17 cellular contexts compared by ENCODE assay signal in genomic region chr2:130185896-130186295, GRCh38. TPM values are rescaled to one million over a fixed set of nuclear protein-coding genes. Genes with fewer than 3 reads are reported as not detected.
DNase-seq lines count a peak whose midpoint lies in the region; ATAC-seq and TF ChIP-seq lines count a peak whose summit lies in the region.
"Had no signal": no experiment of that assay in that cellular context is flagged by ENCODE, and none has a peak within 500 bp of the region (broad histone marks: within the 10 kb centered on the region; RNA-seq: fewer than 3 reads in every experiment).

No MANE protein-coding gene starts in this region.

- 48 to 57% methylated on average over 4 of the region's 4 CpGs for WGBS in heart right ventricle, 2 donors
- 85% methylated on average over 2 of the region's 4 CpGs for WGBS in esophagus squamous epithelium, 2 donors

- peaks cover 12% of the 10 kb centered on the region for H3K27me3 Mint-ChIP-seq in glutamatergic neuron (ENCODE audit: unreplicated experiment)

- intact Hi-C loops in left ventricle myocardium inferior (cut with micrococcal nuclease): no loop called here
- intact Hi-C loops in heart right ventricle (cut with DNase I): loop anchor here in 3 of 10 donors (10.0 kb wide), 3 partner anchors 139 to 1299 kb away; no protein-coding TSS in a partner anchor
- intact Hi-C loops in esophagus squamous epithelium (cut with DNase I): loop anchor here (5.0 kb wide), 1 partner anchor 1301 kb away; no protein-coding TSS in a partner anchor

- peaks cover 2% of the 10 kb centered on the region for H3K36me3 ChIP-seq in left ventricle myocardium inferior
- H3K36me3 ChIP-seq in heart right ventricle: peaks cover 0 to 17% (median 0%) of the 10 kb centered on the region in 9 donors
- peaks cover 0 to 41% (median 0%) of the 10 kb centered on the region in 3 donors for H3K36me3 ChIP-seq in esophagus squamous epithelium
- H3K36me3 ChIP-seq: BE2C had no signal

- H3K4me1 Mint-ChIP-seq in glutamatergic neuron (ENCODE audit: low read depth, unreplicated experiment): peaks cover 18% of the 10 kb centered on the region
- peaks cover 22% of the 10 kb centered on the region for H3K4me1 Mint-ChIP-seq in stimulated activated effector memory CD8-positive, alpha-beta T cell treated with anti-CD3 and anti-CD28 coated beads, Interleukin-12 subunit alpha, Interleukin-12 subunit beta, amount 100 ng/mL, for 72 hours

- no peak for TF ChIP-seq POLR2A in esophagus squamous epithelium (IDR thresholded peaks at IDR 0.05)

- H3K4me3 ChIP-seq in left ventricle myocardium inferior: no peak overlapping the region
- no peak overlapping the region for H3K4me3 ChIP-seq in heart right ventricle
- no peak overlapping the region for H3K4me3 ChIP-seq in esophagus squamous epithelium

- DNase-seq in left ventricle myocardium inferior (no peak), heart right ventricle (no peak), RWPE1 (ENCODE audit: low spot score) (no peak), glutamatergic neuron (no peak), esophagus squamous epithelium (lab: John Stamatoyannopoulos, UW) (no peak)
- no peak for DNase-seq in stimulated activated effector memory CD8-positive, alpha-beta T cell treated with anti-CD3 and anti-CD28 coated beads, Interleukin-12 subunit alpha, Interleukin-12 subunit beta, amount 100 ng/mL, for 72 hours (ENCODE audit: low spot score in 2 of 2)
- DNase-seq: BE2C, DMS153, EL, MM.1S, NCI-H1105, NCI-H1694 treated with DMSO at 0.1 percent for 48 hours, NCI-H774, SHP77 had no signal

- TF ChIP-seq CTCF in left ventricle myocardium inferior (IDR thresholded peaks at IDR 0.05; ENCODE audit: borderline replicate concordance) (no peak), heart right ventricle (IDR thresholded peaks at IDR 0.05) (no peak), RWPE1 (conservative IDR thresholded peaks at IDR 0.05; ENCODE audit: low read depth) (no peak), glutamatergic neuron (IDR thresholded peaks at IDR 0.05; ENCODE audit: partially characterized antibody, unreplicated experiment) (no peak), esophagus squamous epithelium (IDR thresholded peaks at IDR 0.05) (no peak)

- peaks cover 32% of the 10 kb centered on the region for H3K4me1 ChIP-seq in left ventricle myocardium inferior
- peaks cover 8 to 17% (median 12%) of the 10 kb centered on the region in 9 donors for H3K4me1 ChIP-seq in heart right ventricle
- H3K4me1 ChIP-seq in esophagus squamous epithelium: peaks cover 11 to 23% (median 11%) of the 10 kb centered on the region in 3 donors
- H3K4me1 ChIP-seq: BE2C had no signal

- ATAC-seq in heart right ventricle (no peak), HG02759 (IDR thresholded peaks at IDR 0.05; ENCODE audit: unreplicated experiment) (no peak), HG02852 (IDR thresholded peaks at IDR 0.05; ENCODE audit: unreplicated experiment) (no peak)
- ATAC-seq in stimulated activated effector memory CD8-positive, alpha-beta T cell treated with anti-CD3 and anti-CD28 coated beads, Interleukin-12 subunit alpha, Interleukin-12 subunit beta, amount 100 ng/mL, for 72 hours: no peak

- no peaks in the 10 kb centered on the region for H3K36me3 Mint-ChIP-seq in glutamatergic neuron (ENCODE audit: unreplicated experiment)
- H3K36me3 Mint-ChIP-seq in stimulated activated effector memory CD8-positive, alpha-beta T cell treated with anti-CD3 and anti-CD28 coated beads, Interleukin-12 subunit alpha, Interleukin-12 subunit beta, amount 100 ng/mL, for 72 hours: peaks cover 39% of the 10 kb centered on the region

- H3K27me3 ChIP-seq in left ventricle myocardium inferior (ENCODE audit: low read depth) (no peaks in the 10 kb centered on the region), heart right ventricle (no peaks in the 10 kb centered on the region), esophagus squamous epithelium (no peaks in the 10 kb centered on the region)
- H3K27me3 ChIP-seq: BE2C had no signal

- H3K4me3 Mint-ChIP-seq in glutamatergic neuron (ENCODE audit: unreplicated experiment): no peak overlapping the region
- H3K4me3 Mint-ChIP-seq in stimulated activated effector memory CD8-positive, alpha-beta T cell treated with anti-CD3 and anti-CD28 coated beads, Interleukin-12 subunit alpha, Interleukin-12 subunit beta, amount 100 ng/mL, for 72 hours: no peak overlapping the region

- CTCF ChIA-PET in RWPE1 (lab: Yijun Ruan, JAX): interaction anchor here (0.6 kb wide), 1 partner anchor 130 kb away, joined by 3 read pairs; no protein-coding TSS in a partner anchor

- H3K27ac ChIP-seq in left ventricle myocardium inferior (replicated peaks) (peak overlapping the region; percentile 30), heart right ventricle (no peak overlapping the region), RWPE1 (peak overlapping the region; percentile 35), esophagus squamous epithelium (no peak overlapping the region)

- no peaks in the 10 kb centered on the region for H3K9me3 ChIP-seq in left ventricle myocardium inferior (replicated peaks)
- H3K9me3 ChIP-seq in heart right ventricle: no peaks in the 10 kb centered on the region
- no peaks in the 10 kb centered on the region for H3K9me3 ChIP-seq in esophagus squamous epithelium
- H3K9me3 ChIP-seq: BE2C had no signal

- peak overlapping the region; percentile 28 for H3K27ac Mint-ChIP-seq in glutamatergic neuron (ENCODE audit: unreplicated experiment)
- H3K27ac Mint-ChIP-seq in stimulated activated effector memory CD8-positive, alpha-beta T cell treated with anti-CD3 and anti-CD28 coated beads, Interleukin-12 subunit alpha, Interleukin-12 subunit beta, amount 100 ng/mL, for 72 hours: peak overlapping the region; percentile 74

- POLR2A ChIA-PET in RWPE1 (lab: Yijun Ruan, JAX; ENCODE audit: low non-redundant PET): interaction anchor here (1.0 kb wide), 1 partner anchor 1303 kb away, joined by 8 read pairs; no protein-coding TSS in a partner anchor

- H3K9me3 Mint-ChIP-seq in glutamatergic neuron (ENCODE audit: unreplicated experiment): peaks cover under 1% of the 10 kb centered on the region
- H3K9me3 Mint-ChIP-seq in stimulated activated effector memory CD8-positive, alpha-beta T cell treated with anti-CD3 and anti-CD28 coated beads, Interleukin-12 subunit alpha, Interleukin-12 subunit beta, amount 100 ng/mL, for 72 hours: no peaks in the 10 kb centered on the region

RNA-seq across cellular contexts. Expression of gene MZT2B, which starts 3.8 kb away (rescaled TPM):
- total RNA-seq in left ventricle myocardium inferior (422 TPM), heart right ventricle (100 to 1,000 TPM; 297 to 528 (median 396) TPM), glutamatergic neuron (ENCODE audit: unreplicated experiment) (172 TPM), esophagus squamous epithelium (100 to 1,000 TPM in 3 of 4 donors, 10 to 100 TPM in 1; 97.4 to 180 (median 142) TPM)
- polyA plus RNA-seq in heart right ventricle: 100 to 1,000 TPM; 499 to 911 TPM

RNA-seq across cellular contexts. Expression of gene SMPD4, which starts 4.5 kb away (rescaled TPM):
- total RNA-seq in left ventricle myocardium inferior: 26.7 TPM
- 10 to 100 TPM; 21.9 to 33.6 (median 25.9) TPM for total RNA-seq in heart right ventricle
- polyA plus RNA-seq in heart right ventricle: 10 to 100 TPM; 31.6 to 60.6 TPM
- 83.4 TPM for total RNA-seq in glutamatergic neuron (ENCODE audit: unreplicated experiment)
- total RNA-seq in esophagus squamous epithelium: 10 to 100 TPM; 34.1 to 50.6 (median 40.6) TPM

RNA-seq across cellular contexts. Expression of gene TUBA3E, which starts 12.3 kb away (rescaled TPM):
- total RNA-seq in left ventricle myocardium inferior (47.1 TPM), heart right ventricle (100 to 1,000 TPM in 1 of 10 donors, 10 to 100 TPM in 3, 1 to 10 TPM in 6; 2.3 to 109 (median 8.7) TPM), glutamatergic neuron (ENCODE audit: unreplicated experiment) (not detected), esophagus squamous epithelium (not detected)
- 100 to 1,000 TPM in 1 of 2 donors, 10 to 100 TPM in 1; 48.3 to 286 TPM for polyA plus RNA-seq in heart right ventricle
- polyA plus RNA-seq: AG04450 had no signal

RNA-seq across cellular contexts. Expression of gene CCDC74B, which starts 41.0 kb away (rescaled TPM):
- 0.44 TPM for total RNA-seq in left ventricle myocardium inferior
- 1 to 10 TPM in 1 of 10 donors, under 1 TPM in 8, not detected in 1; 0.25 to 1.4 (median 0.47) TPM for total RNA-seq in heart right ventricle
- under 1 TPM; 0.66 to 0.86 TPM for polyA plus RNA-seq in heart right ventricle
- total RNA-seq in glutamatergic neuron (ENCODE audit: unreplicated experiment): 0.29 TPM
- 1 to 10 TPM in 1 of 4 donors, under 1 TPM in 3; 0.31 to 4.4 (median 0.70) TPM for total RNA-seq in esophagus squamous epithelium

RNA-seq across cellular contexts. Expression of gene POTEF, which starts 56.9 kb away (rescaled TPM):
- total RNA-seq in left ventricle myocardium inferior (not detected), heart right ventricle (not detected), glutamatergic neuron (ENCODE audit: unreplicated experiment) (12.8 TPM), esophagus squamous epithelium (not detected)
- polyA plus RNA-seq in heart right ventricle: not detected
- polyA plus RNA-seq: AG04450 had no signal

Comparison
In these comparisons a context has a peak if more than half of its experiments do, and no peak if none do; other contexts are left out.
1. H3K27ac ChIP-seq: peak in left ventricle myocardium inferior (single experiment) and RWPE1 (single experiment); none in heart right ventricle (0 of 10) and esophagus squamous epithelium (0 of 4).